Comparison of ENCODE assay signal across 3 cellular contexts in the genomic region with DNA sequence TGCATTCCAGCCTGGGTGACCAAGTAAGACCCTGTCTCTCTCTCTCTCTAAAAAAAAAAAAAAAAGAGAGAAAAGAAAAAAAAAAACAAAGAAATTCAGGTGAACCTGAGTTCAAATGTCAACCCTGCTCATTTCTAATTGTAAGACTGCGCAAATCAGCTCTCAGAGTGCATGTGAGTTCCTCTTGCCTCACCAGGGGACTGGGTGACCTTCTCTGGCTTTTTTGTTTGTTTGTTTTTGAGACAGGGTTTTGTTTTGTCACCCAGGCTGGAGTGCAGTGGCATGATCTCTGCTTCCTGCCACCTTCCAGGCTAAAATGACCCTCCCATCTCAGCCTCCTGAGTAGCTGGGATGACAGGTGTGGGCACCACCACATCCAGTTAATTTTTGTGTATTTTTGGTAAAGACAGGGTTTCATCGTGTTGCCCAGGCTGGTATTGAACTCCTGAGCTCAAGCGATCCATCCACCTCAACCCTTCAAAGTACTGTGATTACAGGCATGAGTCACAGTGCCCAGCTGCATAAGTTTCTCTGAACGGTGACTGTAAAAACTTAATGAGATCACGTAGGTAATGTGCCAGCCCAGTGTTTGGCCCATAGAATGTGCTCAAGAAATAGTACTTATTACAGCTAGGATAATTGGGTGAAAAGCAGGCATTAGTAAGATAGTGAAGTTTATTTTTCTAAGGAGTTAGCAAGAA.
TF ChIP-seq lines count a peak whose summit lies in the region.

No MANE protein-coding gene starts in this region.

TF ChIP-seq in K562, 482 proteins besides CTCF, POLR2A, EP300 and RAD21:
- TF ChIP-seq NCOA1 (IDR thresholded peaks at IDR 0.05; ENCODE audit: low read depth) (no peak), ZNF764 (CRISPR knock-in tag; IDR thresholded peaks at IDR 0.05; ENCODE audit: low read depth) (no peak), TRIM28 (IDR thresholded peaks at IDR 0.05) (no peak), ZNF165 (CRISPR knock-in tag; IDR thresholded peaks at IDR 0.05; ENCODE audit: borderline replicate concordance) (no peak), MBD2 (IDR thresholded peaks at IDR 0.05; ENCODE audit: borderline replicate concordance, low read depth) (no peak), ZEB2 (IDR thresholded peaks at IDR 0.05) (no peak), POU5F1 (IDR thresholded peaks at IDR 0.05; ENCODE audit: borderline replicate concordance, low read depth, low read length, partially characterized antibody) (no peak), ZNF77 (CRISPR knock-in tag; IDR thresholded peaks at IDR 0.05) (no peak)
- TF ChIP-seq, protein P1, sequence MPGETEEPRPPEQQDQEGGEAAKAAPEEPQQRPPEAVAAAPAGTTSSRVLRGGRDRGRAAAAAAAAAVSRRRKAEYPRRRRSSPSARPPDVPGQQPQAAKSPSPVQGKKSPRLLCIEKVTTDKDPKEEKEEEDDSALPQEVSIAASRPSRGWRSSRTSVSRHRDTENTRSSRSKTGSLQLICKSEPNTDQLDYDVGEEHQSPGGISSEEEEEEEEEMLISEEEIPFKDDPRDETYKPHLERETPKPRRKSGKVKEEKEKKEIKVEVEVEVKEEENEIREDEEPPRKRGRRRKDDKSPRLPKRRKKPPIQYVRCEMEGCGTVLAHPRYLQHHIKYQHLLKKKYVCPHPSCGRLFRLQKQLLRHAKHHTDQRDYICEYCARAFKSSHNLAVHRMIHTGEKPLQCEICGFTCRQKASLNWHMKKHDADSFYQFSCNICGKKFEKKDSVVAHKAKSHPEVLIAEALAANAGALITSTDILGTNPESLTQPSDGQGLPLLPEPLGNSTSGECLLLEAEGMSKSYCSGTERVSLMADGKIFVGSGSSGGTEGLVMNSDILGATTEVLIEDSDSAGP (CRISPR knock-in tag; IDR thresholded peaks at IDR 0.05), result no peak

TF ChIP-seq in liver, 16 proteins besides CTCF, POLR2A, EP300 and RAD21:
- TF ChIP-seq HNF4A (conservative IDR thresholded peaks at IDR 0.05) (peak; percentile 8 to 18), RXRA (IDR thresholded peaks at IDR 0.05) (peak; percentile 58 to 61)
- TF ChIP-seq, protein P2, sequence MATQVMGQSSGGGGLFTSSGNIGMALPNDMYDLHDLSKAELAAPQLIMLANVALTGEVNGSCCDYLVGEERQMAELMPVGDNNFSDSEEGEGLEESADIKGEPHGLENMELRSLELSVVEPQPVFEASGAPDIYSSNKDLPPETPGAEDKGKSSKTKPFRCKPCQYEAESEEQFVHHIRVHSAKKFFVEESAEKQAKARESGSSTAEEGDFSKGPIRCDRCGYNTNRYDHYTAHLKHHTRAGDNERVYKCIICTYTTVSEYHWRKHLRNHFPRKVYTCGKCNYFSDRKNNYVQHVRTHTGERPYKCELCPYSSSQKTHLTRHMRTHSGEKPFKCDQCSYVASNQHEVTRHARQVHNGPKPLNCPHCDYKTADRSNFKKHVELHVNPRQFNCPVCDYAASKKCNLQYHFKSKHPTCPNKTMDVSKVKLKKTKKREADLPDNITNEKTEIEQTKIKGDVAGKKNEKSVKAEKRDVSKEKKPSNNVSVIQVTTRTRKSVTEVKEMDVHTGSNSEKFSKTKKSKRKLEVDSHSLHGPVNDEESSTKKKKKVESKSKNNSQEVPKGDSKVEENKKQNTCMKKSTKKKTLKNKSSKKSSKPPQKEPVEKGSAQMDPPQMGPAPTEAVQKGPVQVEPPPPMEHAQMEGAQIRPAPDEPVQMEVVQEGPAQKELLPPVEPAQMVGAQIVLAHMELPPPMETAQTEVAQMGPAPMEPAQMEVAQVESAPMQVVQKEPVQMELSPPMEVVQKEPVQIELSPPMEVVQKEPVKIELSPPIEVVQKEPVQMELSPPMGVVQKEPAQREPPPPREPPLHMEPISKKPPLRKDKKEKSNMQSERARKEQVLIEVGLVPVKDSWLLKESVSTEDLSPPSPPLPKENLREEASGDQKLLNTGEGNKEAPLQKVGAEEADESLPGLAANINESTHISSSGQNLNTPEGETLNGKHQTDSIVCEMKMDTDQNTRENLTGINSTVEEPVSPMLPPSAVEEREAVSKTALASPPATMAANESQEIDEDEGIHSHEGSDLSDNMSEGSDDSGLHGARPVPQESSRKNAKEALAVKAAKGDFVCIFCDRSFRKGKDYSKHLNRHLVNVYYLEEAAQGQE (IDR thresholded peaks at IDR 0.05), result no peak

TF ChIP-seq in HEK293T, 16 proteins besides CTCF, POLR2A, EP300 and RAD21:
- TF ChIP-seq SP1 (IDR thresholded peaks at IDR 0.05) (no peak), BHLHE40 (IDR thresholded peaks at IDR 0.05; ENCODE audit: borderline replicate concordance) (no peak), HDGF (IDR thresholded peaks at IDR 0.05; ENCODE audit: borderline replicate concordance) (no peak), NFRKB (IDR thresholded peaks at IDR 0.05) (no peak), CTBP1 (IDR thresholded peaks at IDR 0.05; ENCODE audit: borderline replicate concordance) (no peak), ZNF384 (IDR thresholded peaks at IDR 0.05) (no peak), FOXM1 (IDR thresholded peaks at IDR 0.05; ENCODE audit: borderline replicate concordance) (no peak), FOXK2 (IDR thresholded peaks at IDR 0.05) (no peak), ELF4 (IDR thresholded peaks at IDR 0.05) (no peak)
- TF ChIP-seq, protein P3, sequence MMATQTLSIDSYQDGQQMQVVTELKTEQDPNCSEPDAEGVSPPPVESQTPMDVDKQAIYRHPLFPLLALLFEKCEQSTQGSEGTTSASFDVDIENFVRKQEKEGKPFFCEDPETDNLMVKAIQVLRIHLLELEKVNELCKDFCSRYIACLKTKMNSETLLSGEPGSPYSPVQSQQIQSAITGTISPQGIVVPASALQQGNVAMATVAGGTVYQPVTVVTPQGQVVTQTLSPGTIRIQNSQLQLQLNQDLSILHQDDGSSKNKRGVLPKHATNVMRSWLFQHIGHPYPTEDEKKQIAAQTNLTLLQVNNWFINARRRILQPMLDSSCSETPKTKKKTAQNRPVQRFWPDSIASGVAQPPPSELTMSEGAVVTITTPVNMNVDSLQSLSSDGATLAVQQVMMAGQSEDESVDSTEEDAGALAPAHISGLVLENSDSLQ (IDR thresholded peaks at IDR 0.05), result no peak
